ENCODE assay signal across 8 cellular contexts in genomic region chr13:45047394-45048328, GRCh38. TPM values are rescaled to one million over a fixed set of nuclear protein-coding genes. Genes with fewer than 3 reads are reported as not detected.
DNase-seq lines count a peak whose midpoint lies in the region; TF ChIP-seq lines count a peak whose summit lies in the region.

No MANE protein-coding gene starts in this region.

- H3K4me1 Mint-ChIP-seq in activated naive CD4-positive, alpha-beta T cell treated with anti-CD3 and anti-CD28 coated beads for 36 hours (ENCODE audit: low read depth) = peaks cover 21% of the 10 kb centered on the region

- no peak overlapping the region for H3K4ac ChIP-seq in neuronal stem cell (ENCODE audit: low read length)

- H3K23ac ChIP-seq in neuronal stem cell (ENCODE audit: low read depth, low read length, poor library complexity) = no peak overlapping the region

- WGBS in neuronal stem cell (ENCODE audit: extremely low coverage in 2 of 2, insufficient read length in 2 of 2, insufficient replicate concordance in 1 of 2), 2 donors = no CpG with 5 or more reads among the region's 10 CpGs

- no peak overlapping the region for H3K27ac Mint-ChIP-seq in activated naive CD4-positive, alpha-beta T cell treated with anti-CD3 and anti-CD28 coated beads for 36 hours

- no peaks in the 10 kb centered on the region for H3K36me3 Mint-ChIP-seq in activated naive CD4-positive, alpha-beta T cell treated with anti-CD3 and anti-CD28 coated beads for 36 hours (ENCODE audit: low read depth)

- in situ Hi-C loops in SK-MEL-5 (cut with HindIII; ENCODE audit: low pct_unique_long_range_greater_than_20kb, low sequenced_read_pairs) = no loop called here

- peak; percentile 84 for TF ChIP-seq CTCF in GM20000 (IDR thresholded peaks at IDR 0.05; ENCODE audit: extremely low read depth, missing control alignments)

- no peaks in the 10 kb centered on the region for H3K79me1 ChIP-seq in neuronal stem cell (ENCODE audit: low read depth, low read length)

- CTCF ChIA-PET in activated naive CD4-positive, alpha-beta T cell treated with anti-CD3 and anti-CD28 coated beads for 36 hours (lab: Charles Lee) = interaction anchor here (0.6 to 5.1 kb wide), 39 partner anchors 8 to 563 kb away, joined by 3 to 132 read pairs (median 5); partner anchors contain the start of gene GTF2F2

- peak overlapping the region; percentile 60 for H3K4me2 ChIP-seq in neuronal stem cell (ENCODE audit: insufficient read depth, low read length, poor library complexity, severe bottlenecking)

- intact Hi-C loops in activated naive CD4-positive, alpha-beta T cell treated with anti-CD3 and anti-CD28 coated beads for 36 hours (cut with micrococcal nuclease) = loop anchor here (1.0 to 10.0 kb wide), 6 partner anchors 234 to 565 kb away; no protein-coding TSS in a partner anchor

- H3K4me3 ChIP-seq in neuronal stem cell (ENCODE audit: low read length in 2 of 2) (peak overlapping the region in 1 of 2 donors; percentile 51), stomach smooth muscle (ENCODE audit: low read length in 2 of 2) (peak overlapping the region; percentile 68 to 70)

- peak overlapping the region; percentile 65 for H3K4me3 Mint-ChIP-seq in activated naive CD4-positive, alpha-beta T cell treated with anti-CD3 and anti-CD28 coated beads for 36 hours

- H3K4me1 ChIP-seq in neuronal stem cell (ENCODE audit: control insufficient read depth in 2 of 2, insufficient read depth in 1 of 2, low read depth in 1 of 2, low read length in 2 of 2) = peaks cover 0 to 9% of the 10 kb centered on the region in 2 donors
- H3K4me1 ChIP-seq in stomach smooth muscle (ENCODE audit: control insufficient read depth, insufficient read depth, low read length) = peaks cover 8% of the 10 kb centered on the region

- H3K9ac ChIP-seq in neuronal stem cell (ENCODE audit: low read depth, low read length, poor library complexity) (no peak overlapping the region), stomach smooth muscle (ENCODE audit: low read length in 2 of 2) (peak overlapping the region; percentile 58 to 60)

- no peaks in the 10 kb centered on the region for H3K9me3 Mint-ChIP-seq in activated naive CD4-positive, alpha-beta T cell treated with anti-CD3 and anti-CD28 coated beads for 36 hours

- no peak overlapping the region for H3K14ac ChIP-seq in neuronal stem cell (ENCODE audit: low read length)

- H4K91ac ChIP-seq in neuronal stem cell (ENCODE audit: low read depth, low read length, poor library complexity) = no peak overlapping the region

- H4K8ac ChIP-seq in neuronal stem cell (ENCODE audit: low read depth, low read length) = no peak overlapping the region

- no peak overlapping the region for H2BK15ac ChIP-seq in neuronal stem cell (ENCODE audit: low read length)

- no peaks in the 10 kb centered on the region for H3K27me3 ChIP-seq in neuronal stem cell (ENCODE audit: control insufficient read depth in 3 of 3, insufficient read depth in 3 of 3, low read depth in 1 of 3, low read length in 3 of 3)
- H3K27me3 ChIP-seq in stomach smooth muscle (ENCODE audit: control insufficient read depth in 1 of 2, insufficient read depth in 2 of 2, low read length in 2 of 2) = peaks cover 0 to 4% of the 10 kb centered on the region in 2 donors

- peak overlapping the region; percentile 94 for H2AFZ ChIP-seq in neuronal stem cell (ENCODE audit: low read length)

- H2AK5ac ChIP-seq in neuronal stem cell (ENCODE audit: low read depth, low read length) = no peak overlapping the region

- H3K27ac ChIP-seq in neuronal stem cell (replicated peaks; ENCODE audit: low read length) (no peak overlapping the region), stomach smooth muscle (ENCODE audit: low read length) (no peak overlapping the region)

- no peaks in the 10 kb centered on the region for H3K36me3 ChIP-seq in neuronal stem cell (replicated peaks in 1 of 2; ENCODE audit: control insufficient read depth in 2 of 2, insufficient read depth in 2 of 2, low read length in 2 of 2)
- H3K36me3 ChIP-seq in stomach smooth muscle (ENCODE audit: control insufficient read depth in 2 of 2, insufficient read depth in 2 of 2, low read length in 2 of 2) = no peaks in the 10 kb centered on the region

- peak in 13 of 14 donors; percentile 4 to 76 (median 67) for DNase-seq in C1 segment of cervical spinal cord (lab: John Stamatoyannopoulos, UW)
- peak; percentile 76 for DNase-seq in GM20000 (ENCODE audit: low spot score)
- DNase-seq in M059J (ENCODE audit: low read depth) = peak; percentile 76
- peak; percentile 85 for DNase-seq in SK-MEL-5 (ENCODE audit: low read depth, low spot score)
- DNase-seq in activated naive CD4-positive, alpha-beta T cell treated with anti-CD3 and anti-CD28 coated beads for 36 hours = peak; percentile 91
- peak; percentile 77 for DNase-seq in germinal center (ENCODE audit: low spot score)
- peak; percentile 76 for DNase-seq in neuronal stem cell (ENCODE audit: low spot score)

- H2BK120ac ChIP-seq in neuronal stem cell (ENCODE audit: low read depth, low read length) = no peak overlapping the region

- H3K27me3 Mint-ChIP-seq in activated naive CD4-positive, alpha-beta T cell treated with anti-CD3 and anti-CD28 coated beads for 36 hours (ENCODE audit: low read depth) = peaks cover 25% of the 10 kb centered on the region

- no peak overlapping the region for H2BK5ac ChIP-seq in neuronal stem cell (ENCODE audit: low read length)

- H3K18ac ChIP-seq in neuronal stem cell (ENCODE audit: low read length) = no peak overlapping the region

- no peaks in the 10 kb centered on the region for H3K9me3 ChIP-seq in neuronal stem cell (replicated peaks in 1 of 2; ENCODE audit: control insufficient read depth in 2 of 2, insufficient read depth in 1 of 2, low read depth in 1 of 2, low read length in 2 of 2)
- no peaks in the 10 kb centered on the region for H3K9me3 ChIP-seq in stomach smooth muscle (ENCODE audit: control insufficient read depth in 2 of 2, low read length in 2 of 2)

- no peak overlapping the region for H2BK12ac ChIP-seq in neuronal stem cell (ENCODE audit: low read length)

RNA-seq across cellular contexts. Expression of gene GPALPP1, which starts 58.3 kb away (rescaled TPM):
- 13.4 and 25.8 TPM in 2 replicates for total RNA-seq in M059J (2014; rRNA removed; shearing (Covaris generic))
- 11.1 and 12.1 TPM in 2 replicates for total RNA-seq in SK-MEL-5 (2014; rRNA removed; shearing (Covaris generic))
- polyA plus RNA-seq in SK-MEL-5 (2015; cell fraction: cytosol; rRNA removed) = 8.0 and 10.4 TPM in 2 replicates
- polyA plus RNA-seq in SK-MEL-5 (2015; cell fraction: nucleus; rRNA removed) = 28.3 and 41.7 TPM in 2 replicates
- total RNA-seq in activated naive CD4-positive, alpha-beta T cell treated with anti-CD3 and anti-CD28 coated beads for 36 hours = 10 to 100 TPM; 25.0 to 26.9 TPM
- polyA plus RNA-seq in neuronal stem cell (2013, experiment 1 of 2) = 44.0 TPM
- 43.6 TPM for polyA plus RNA-seq in neuronal stem cell (2013, experiment 2 of 2)

RNA-seq across cellular contexts. Expression of gene NUFIP1, which starts 58.4 kb away (rescaled TPM):
- total RNA-seq in M059J (2014; rRNA removed; shearing (Covaris generic)) = 3.9 and 5.8 TPM in 2 replicates
- 5.1 and 6.1 TPM in 2 replicates for total RNA-seq in SK-MEL-5 (2014; rRNA removed; shearing (Covaris generic))
- 7.6 and 9.3 TPM in 2 replicates for polyA plus RNA-seq in SK-MEL-5 (2015; cell fraction: cytosol; rRNA removed)
- polyA plus RNA-seq in SK-MEL-5 (2015; cell fraction: nucleus; rRNA removed) = 3.2 and 6.9 TPM in 2 replicates
- total RNA-seq in activated naive CD4-positive, alpha-beta T cell treated with anti-CD3 and anti-CD28 coated beads for 36 hours = 1 to 10 TPM; 7.2 to 8.9 TPM
- polyA plus RNA-seq in neuronal stem cell (2013, experiment 1 of 2) = 11.4 TPM
- polyA plus RNA-seq in neuronal stem cell (2013, experiment 2 of 2) = 11.8 TPM
